In genomic region chr14:42110167-42110566, GRCh38 we compare ENCODE assay signal across 8 cellular contexts.
DNase-seq lines count a peak whose midpoint lies in the region; ATAC-seq and TF ChIP-seq lines count a peak whose summit lies in the region.

No MANE protein-coding gene starts in this region.

- TF ChIP-seq POLR2A in spleen (IDR thresholded peaks at IDR 0.05) = no peak

- H3K4me3 ChIP-seq in Panc1 (ENCODE audit: low read depth in 2 of 2, low read length in 2 of 2) (no peak overlapping the region), spleen (no peak overlapping the region)

- H3K9me3 Mint-ChIP-seq in activated CD4-positive, alpha-beta T cell treated with anti-CD3 and anti-CD28 coated beads, Interleukin-2, amount 10 ng/mL, durations not matched to agents 24 days and 14 days = no peaks in the 10 kb centered on the region

- ATAC-seq in GM18502 (IDR thresholded peaks at IDR 0.05; ENCODE audit: poor library complexity, unreplicated experiment) = peak; percentile 84
- peak; percentile 92 for ATAC-seq in HG03378 (IDR thresholded peaks at IDR 0.05; ENCODE audit: unreplicated experiment)
- ATAC-seq in Panc1 = no peak

- H3K9me3 ChIP-seq in Panc1 (ENCODE audit: control insufficient read depth, insufficient read depth, low read depth, low read length) = peaks cover 6% of the 10 kb centered on the region; the same call in 1 of the 2 replicates
- peaks cover 0 to 47% (median 25%) of the 10 kb centered on the region in 8 donors for H3K9me3 ChIP-seq in spleen

- H3K4me1 Mint-ChIP-seq in activated CD4-positive, alpha-beta T cell treated with anti-CD3 and anti-CD28 coated beads, Interleukin-2, amount 10 ng/mL, durations not matched to agents 24 days and 14 days = no peaks in the 10 kb centered on the region

- DNase-seq in Panc1 (ENCODE audit: low read depth, low spot score) = no peak
- DNase-seq in iPS-NIHi11 (ENCODE audit: low spot score) = peak; percentile 11
- no peak for DNase-seq in NCI-H187 treated with DMSO at 0.1 percent for 48 hours (lab: John Stamatoyannopoulos, UW)
- DNase-seq in spleen = no peak
- no peak for DNase-seq in ureter (ENCODE audit: low spot score)
- DNase-seq in activated CD4-positive, alpha-beta T cell treated with anti-CD3 and anti-CD28 coated beads, Interleukin-2, amount 10 ng/mL, durations not matched to agents 24 days and 14 days = no peak

- H3K27me3 ChIP-seq in Panc1 (ENCODE audit: control insufficient read depth, insufficient read depth, low read length) = no peaks in the 10 kb centered on the region
- no peaks in the 10 kb centered on the region for H3K27me3 ChIP-seq in spleen (replicated peaks in 1 of 7)

- H3K4me1 ChIP-seq in Panc1 (ENCODE audit: control insufficient read depth, insufficient read depth, low read length) (no peaks in the 10 kb centered on the region), spleen (no peaks in the 10 kb centered on the region)

- CTCF ChIA-PET in Panc1 (lab: Charles Lee) = no interaction called here

- no peak overlapping the region for H3K27ac ChIP-seq in Panc1 (ENCODE audit: low read length)
- no peak overlapping the region for H3K27ac ChIP-seq in spleen

- WGBS in spleen, 5 donors = 41 to 82% (median 49%) methylated on average over 1 of the region's 1 CpG

- intact Hi-C loops in Panc1 (cut with micrococcal nuclease; ENCODE audit: unreplicated experiment) = no loop called here
- intact Hi-C loops in spleen (cut with DNase I; ENCODE audit: low total_unique reads) = no loop called here
- intact Hi-C loops in activated CD4-positive, alpha-beta T cell treated with anti-CD3 and anti-CD28 coated beads, Interleukin-2, amount 10 ng/mL, durations not matched to agents 24 days and 14 days (cut with micrococcal nuclease) = no loop called here

- BruUV-seq in Panc1 (replicated peaks; lab: Mats Ljungman, UMichigan) = no TSS peak

- in situ Hi-C loops in Panc1 (cut with HindIII; ENCODE audit: low pct_unique_long_range_greater_than_20kb, low sequenced_read_pairs) = no loop called here

- no peaks in the 10 kb centered on the region for H3K36me3 ChIP-seq in Panc1 (ENCODE audit: control insufficient read depth, insufficient read depth, low read length)
- no peaks in the 10 kb centered on the region for H3K36me3 ChIP-seq in spleen

- TF ChIP-seq CTCF in Panc1 (IDR thresholded peaks at IDR 0.05) (peak; percentile 46), spleen (IDR thresholded peaks at IDR 0.05 in 8 of 11, conservative IDR thresholded peaks at IDR 0.05 in 3 of 11) (peak in 3 of 11 experiments; percentile 18 to 44 (median 21))

- H3K27me3 Mint-ChIP-seq in activated CD4-positive, alpha-beta T cell treated with anti-CD3 and anti-CD28 coated beads, Interleukin-2, amount 10 ng/mL, durations not matched to agents 24 days and 14 days = no peaks in the 10 kb centered on the region

- POLR2A ChIA-PET in Panc1 (lab: Charles Lee) = no interaction called here

- H3K4me3 Mint-ChIP-seq in activated CD4-positive, alpha-beta T cell treated with anti-CD3 and anti-CD28 coated beads, Interleukin-2, amount 10 ng/mL, durations not matched to agents 24 days and 14 days = no peak overlapping the region

- no peaks in the 10 kb centered on the region for H3K36me3 Mint-ChIP-seq in activated CD4-positive, alpha-beta T cell treated with anti-CD3 and anti-CD28 coated beads, Interleukin-2, amount 10 ng/mL, durations not matched to agents 24 days and 14 days (ENCODE audit: low read depth)

- no peak overlapping the region for H3K27ac Mint-ChIP-seq in activated CD4-positive, alpha-beta T cell treated with anti-CD3 and anti-CD28 coated beads, Interleukin-2, amount 10 ng/mL, durations not matched to agents 24 days and 14 days
